ENCODE assay signal across 15 cellular contexts in genomic region chr12:69933115-69933552, GRCh38.
DNase-seq lines count a peak whose midpoint lies in the region; ATAC-seq and TF ChIP-seq lines count a peak whose summit lies in the region.
"Had no signal": no experiment of that assay in that cellular context is flagged by ENCODE, and none has a peak within 500 bp of the region (broad histone marks: within the 10 kb centered on the region; RNA-seq: fewer than 3 reads in every experiment).

No MANE protein-coding gene starts in this region.

- TF ChIP-seq POLR2A in transverse colon (IDR thresholded peaks at IDR 0.05): no peak

- H3K9ac ChIP-seq in Karpas-422 (ENCODE audit: low read length): no peak overlapping the region

- no peaks in the 10 kb centered on the region for H3K36me3 ChIP-seq in Karpas-422 (ENCODE audit: insufficient read depth, low read length)
- no peaks in the 10 kb centered on the region for H3K36me3 ChIP-seq in transverse colon

- no peaks in the 10 kb centered on the region for H3K27me3 Mint-ChIP-seq in neural crest cell (ENCODE audit: low read depth)
- H3K27me3 Mint-ChIP-seq: progenitor cell of endocrine pancreas had no signal

- H4K20me1 ChIP-seq in Karpas-422 (ENCODE audit: insufficient read depth, low read depth, low read length): no peaks in the 10 kb centered on the region

- H3K79me2 ChIP-seq in Karpas-422 (ENCODE audit: low read length): no peaks in the 10 kb centered on the region

- intact Hi-C loops in transverse colon (cut with DNase I; ENCODE audit: low total_unique reads) (no loop called here), Right ventricle myocardium inferior (cut with DNase I) (no loop called here)

- H3K4me2 ChIP-seq in Karpas-422 (ENCODE audit: low read depth, low read length, poor library complexity, severe bottlenecking): peak overlapping the region; percentile 10

- H3K36me3 Mint-ChIP-seq in neural crest cell (ENCODE audit: low read depth): no peaks in the 10 kb centered on the region
- H3K36me3 Mint-ChIP-seq: activated naive CD4-positive, alpha-beta T cell treated with anti-CD3 and anti-CD28 coated beads, Interleukin-2, amount 10 ng/mL, durations not matched to agents 7 days and 5 days; memory B cell had no signal

- ATAC-seq in GM19025 (IDR thresholded peaks at IDR 0.05; ENCODE audit: low read depth, unreplicated experiment): peak; percentile 75
- ATAC-seq in HG02588 (IDR thresholded peaks at IDR 0.05; ENCODE audit: unreplicated experiment): peak; percentile 66
- ATAC-seq in Right ventricle myocardium inferior: no peak

- peak; percentile 72 for DNase-seq in Karpas-422
- DNase-seq in neural crest cell (ENCODE audit: low read depth, low spot score): peak; percentile 23
- no peak for DNase-seq in transverse colon
- no peak for DNase-seq in COR-L47 (lab: John Stamatoyannopoulos, UW)
- no peak for DNase-seq in NCI-H1417 treated with DMSO at 0.1 percent for 48 hours (lab: John Stamatoyannopoulos, UW)
- no peak for DNase-seq in Right ventricle myocardium inferior (ENCODE audit: missing footprints)
- DNase-seq: activated CD4-positive, alpha-beta T cell treated with anti-CD3 and anti-CD28 coated beads, Interleukin-2, amount 50 U/mL, for 1 hour; activated naive CD4-positive, alpha-beta T cell treated with anti-CD3 and anti-CD28 coated beads, Interleukin-2, amount 10 ng/mL, durations not matched to agents 7 days and 5 days; CD8-positive, alpha-beta memory T cell; cortex of kidney; NCI-H524 treated with DMSO at 0.1 percent for 48 hours had no signal

- peaks cover 57% of the 10 kb centered on the region for H3K4me1 Mint-ChIP-seq in neural crest cell
- H3K4me1 Mint-ChIP-seq: activated naive CD4-positive, alpha-beta T cell treated with anti-CD3 and anti-CD28 coated beads, Interleukin-2, amount 10 ng/mL, durations not matched to agents 7 days and 5 days; CD8-positive, alpha-beta memory T cell; memory B cell had no signal

- WGBS in transverse colon (ENCODE audit: low coverage in 1 of 2), 2 donors: 70 to 90% methylated on average over 2 to 5 of the region's 5 CpGs

- in situ Hi-C loops in transverse colon (cut with MboI; ENCODE audit: low pct_ligation_motif_present in 1 of 4, low pct_unique_long_range_greater_than_20kb in 1 of 4, low sequenced_read_pairs in 3 of 4): no loop called here

- peak overlapping the region; percentile 78 for H3K27ac Mint-ChIP-seq in neural crest cell (ENCODE audit: unreplicated experiment)
- H3K27ac Mint-ChIP-seq: activated naive CD4-positive, alpha-beta T cell treated with anti-CD3 and anti-CD28 coated beads, Interleukin-2, amount 10 ng/mL, durations not matched to agents 7 days and 5 days; CD8-positive, alpha-beta memory T cell; memory B cell; progenitor cell of endocrine pancreas had no signal

- TF ChIP-seq CTCF in neural crest cell (conservative IDR thresholded peaks at IDR 0.05) (no peak), transverse colon (IDR thresholded peaks at IDR 0.05) (no peak)

- H2AFZ ChIP-seq in Karpas-422 (ENCODE audit: low read length): no peak overlapping the region

- no peak overlapping the region; the same call in 1 of the 2 replicates for H3K4me3 ChIP-seq in Karpas-422 (ENCODE audit: low read length)
- H3K4me3 ChIP-seq in transverse colon: no peak overlapping the region

- H3K9me3 ChIP-seq in Karpas-422 (ENCODE audit: low read length) (no peaks in the 10 kb centered on the region), transverse colon (no peaks in the 10 kb centered on the region)

- H3K9me3 Mint-ChIP-seq in neural crest cell: peaks cover 5% of the 10 kb centered on the region
- H3K9me3 Mint-ChIP-seq: activated naive CD4-positive, alpha-beta T cell treated with anti-CD3 and anti-CD28 coated beads, Interleukin-2, amount 10 ng/mL, durations not matched to agents 7 days and 5 days had no signal

- peaks cover 37% of the 10 kb centered on the region for H3K4me1 ChIP-seq in Karpas-422 (ENCODE audit: low read length)
- H3K4me1 ChIP-seq in transverse colon: peaks cover 0 to 4% (median 0%) of the 10 kb centered on the region in 4 donors

- TF ChIP-seq EP300 in transverse colon (IDR thresholded peaks at IDR 0.05; ENCODE audit: low read depth): no peak

- no peaks in the 10 kb centered on the region for H3K27me3 ChIP-seq in Karpas-422 (ENCODE audit: low read length)
- H3K27me3 ChIP-seq in transverse colon: no peaks in the 10 kb centered on the region

- H3K27ac ChIP-seq in Karpas-422 (ENCODE audit: low read length) (no peak overlapping the region), transverse colon (no peak overlapping the region)

- H3K9me2 ChIP-seq in Karpas-422 (replicated peaks; ENCODE audit: insufficient read depth, low read length): no peaks in the 10 kb centered on the region

- H3K4me3 Mint-ChIP-seq in neural crest cell: no peak overlapping the region
- H3K4me3 Mint-ChIP-seq: activated naive CD4-positive, alpha-beta T cell treated with anti-CD3 and anti-CD28 coated beads, Interleukin-2, amount 10 ng/mL, durations not matched to agents 7 days and 5 days; CD8-positive, alpha-beta memory T cell; memory B cell had no signal

Comparison
In these comparisons a context has a peak if more than half of its experiments do, and no peak if none do; other contexts are left out.
1. DNase-seq: peak in Karpas-422 (single experiment) and neural crest cell (single experiment); none in transverse colon (single experiment), COR-L47 (single experiment), NCI-H1417 treated with DMSO at 0.1 percent for 48 hours (single experiment) and Right ventricle myocardium inferior (single experiment).